ENCODE assay signal across 8 cellular contexts in genomic region chr2:9842487-9843228, GRCh38. TPM values are rescaled to one million over a fixed set of nuclear protein-coding genes. Genes with fewer than 3 reads are reported as not detected.
A peak's percentile ranks its signal among the peaks of the same experiment; 100 is the strongest.
DNase-seq lines count a peak whose midpoint lies in the region; ATAC-seq and TF ChIP-seq lines count a peak whose summit lies in the region.

No MANE protein-coding gene starts in this region.

- TF ChIP-seq CTCF in GM12875 (IDR thresholded peaks at IDR 0.05; ENCODE audit: borderline replicate concordance, insufficient read depth, low read depth, low read length) (no peak), fibroblast of villous mesenchyme (IDR thresholded peaks at IDR 0.05; ENCODE audit: insufficient read depth, low read depth, low read length) (no peak)

- H3K36me3 Mint-ChIP-seq in T-helper 17 cell (ENCODE audit: low read depth): peaks cover 6% of the 10 kb centered on the region

- no peaks in the 10 kb centered on the region for H3K27me3 Mint-ChIP-seq in T-helper 17 cell

- no peak for ATAC-seq in T-helper 17 cell
- ATAC-seq in sciatic nerve: peak; percentile 55
- ATAC-seq in GM21786 (IDR thresholded peaks at IDR 0.05; ENCODE audit: unreplicated experiment): no peak
- no peak for ATAC-seq in GM19463 (IDR thresholded peaks at IDR 0.05; ENCODE audit: unreplicated experiment)

- no peaks in the 10 kb centered on the region for H3K9me3 ChIP-seq in T-helper 17 cell (ENCODE audit: control insufficient read depth, low read length, poor library complexity, severe bottlenecking)

- H3K27ac Mint-ChIP-seq in T-helper 17 cell: peak overlapping the region; percentile 92

- peaks cover 39% of the 10 kb centered on the region for H3K4me1 Mint-ChIP-seq in T-helper 17 cell

- no peak for DNase-seq in T-helper 17 cell
- no peak for DNase-seq in fibroblast of villous mesenchyme (ENCODE audit: low read depth)
- DNase-seq in sciatic nerve (ENCODE audit: low spot score): no peak
- DNase-seq in NCI-H1694 (lab: John Stamatoyannopoulos, UW): no peak
- no peak for DNase-seq in COLO668 (lab: John Stamatoyannopoulos, UW; ENCODE audit: unreplicated experiment)

- intact Hi-C loops in sciatic nerve (cut with DNase I): no loop called here

- H3K4me3 Mint-ChIP-seq in T-helper 17 cell: peak overlapping the region; percentile 96

- H3K4me3 ChIP-seq in GM12875 (ENCODE audit: low read depth, low read length): peak overlapping the region; percentile 72
- H3K4me3 ChIP-seq in fibroblast of villous mesenchyme (ENCODE audit: low read depth, low read length): peak overlapping the region; percentile 78

RNA-seq across cellular contexts. Expression of gene TAF1B, which starts 0.6 kb away (rescaled TPM):
- total RNA-seq in T-helper 17 cell (10 to 100 TPM; 15.3 to 19.9 TPM), fibroblast of villous mesenchyme (29.8 and 39.3 TPM in 2 replicates), sciatic nerve (26.1 TPM)
